31 cellular contexts compared by ENCODE assay signal in genomic region chr4:111296466-111296865, GRCh38.
"Had no signal": no experiment of that assay in that cellular context is flagged by ENCODE, and none has a peak within 500 bp of the region (broad histone marks: within the 10 kb centered on the region; RNA-seq: fewer than 3 reads in every experiment).

No MANE protein-coding gene starts in this region.

- ATAC-seq: activated naive CD4-positive, alpha-beta T cell treated with anti-CD3 and anti-CD28 coated beads, Interleukin-2, amount 50 U/mL, for 72 hours; activated naive CD8-positive, alpha-beta T cell treated with anti-CD3 and anti-CD28 coated beads, Interleukin-2, amount 50 U/mL, for 24 hours; activated T-cell treated with anti-CD3 and anti-CD28 coated beads, Interleukin-2, amount 50 U/mL, for 4 hours; activated T-cell treated with anti-CD3 and anti-CD28 coated beads, Interleukin-2, amount 50 U/mL, for 72 hours; activated T-helper 17 cell treated with anti-CD3 and anti-CD28 coated beads, Interleukin-2, amount 50 U/mL, for 72 hours; body of pancreas had no signal

- H3K27ac ChIP-seq: adrenal gland, ascending aorta, body of pancreas, brain microvascular endothelial cell, breast epithelium, cardiac muscle cell had no signal

- H3K4me1 ChIP-seq: adrenal gland, ascending aorta, body of pancreas, breast epithelium had no signal

- H3K27me3 ChIP-seq: adrenal gland, ascending aorta, body of pancreas, brain microvascular endothelial cell, breast epithelium, cardiac muscle cell had no signal

- H3K9me3 ChIP-seq: ascending aorta, body of pancreas, breast epithelium had no signal

- H3K36me3 ChIP-seq: adrenal gland, ascending aorta, brain microvascular endothelial cell, breast epithelium, cardiac muscle cell had no signal

- DNase-seq: activated effector memory CD4-positive, alpha-beta T cell treated with anti-CD3 and anti-CD28 coated beads, Interleukin-2, amount 50 U/mL, for 16 hours; activated effector memory CD4-positive, alpha-beta T cell treated with Interleukin-2 at 50 U/mL for 16 hours; activated gamma-delta T cell; activated gamma-delta T cell treated with Interleukin-2 at 50 U/mL for 16 hours; activated naive CD4-positive, alpha-beta T cell; activated naive CD4-positive, alpha-beta T cell treated with anti-CD3 and anti-CD28 coated beads for 36 hours; activated naive CD4-positive, alpha-beta T cell treated with anti-CD3 and anti-CD28 coated beads, Interleukin-2, amount 10 ng/mL, durations not matched to agents 7 days and 5 days; activated naive CD4-positive, alpha-beta T cell treated with anti-CD3 and anti-CD28 coated beads, Interleukin-2, amount 50 U/mL, for 16 hours; activated naive CD4-positive, alpha-beta T cell treated with Interleukin-2 at 50 U/mL for 16 hours; activated naive CD8-positive, alpha-beta T cell treated with anti-CD3 and anti-CD28 coated beads for 36 hours; activated naive CD8-positive, alpha-beta T cell treated with anti-CD3 and anti-CD28 coated beads, Interleukin-2, amount 10 ng/mL, durations not matched to agents 7 days and 5 days; activated naive CD8-positive, alpha-beta T cell treated with anti-CD3 and anti-CD28 coated beads, Interleukin-2, amount 50 U/mL, for 24 hours; activated T-cell treated with anti-CD3 and anti-CD28 coated beads, Interleukin-2, amount 50 U/mL, for 1 hour; activated T-cell treated with anti-CD3 and anti-CD28 coated beads, Interleukin-2, amount 50 U/mL, for 24 hours; activated T-cell treated with anti-CD3 and anti-CD28 coated beads, Interleukin-2, amount 50 U/mL, for 4 hours; activated T-cell treated with anti-CD3 and anti-CD28 coated beads, Interleukin-2, amount 50 U/mL, for 48 hours; activated T-cell treated with anti-CD3 and anti-CD28 coated beads, Interleukin-2, amount 50 U/mL, for 72 hours; adrenal gland; amniotic stem cell; anterior cingulate cortex; aorta; body of pancreas; brain microvascular endothelial cell; caudate nucleus; central memory CD4-positive, alpha-beta T cell; cerebellar nuclear complex had no signal

- H3K4me3 ChIP-seq: adrenal gland, ascending aorta, body of pancreas, breast epithelium, cardiac muscle cell had no signal
